ENCODE assay signal across 9 cellular contexts in genomic region chr16:3165111-3165822, GRCh38. TPM values are rescaled to one million over a fixed set of nuclear protein-coding genes. Genes with fewer than 3 reads are reported as not detected.
A peak's percentile ranks its signal among the peaks of the same experiment; 100 is the strongest.
DNase-seq lines count a peak whose midpoint lies in the region; ATAC-seq and TF ChIP-seq lines count a peak whose summit lies in the region.
"Had no signal": no experiment of that assay in that cellular context is flagged by ENCODE, and none has a peak within 500 bp of the region (broad histone marks: within the 10 kb centered on the region; RNA-seq: fewer than 3 reads in every experiment).

No MANE protein-coding gene starts in this region.

- H3K9me3 Mint-ChIP-seq in activated CD8-positive, alpha-beta memory T cell treated with anti-CD3 and anti-CD28 coated beads, Interleukin-2, amount 10 ng/mL, durations not matched to agents 7 days and 5 days (ENCODE audit: low read depth) = no peaks in the 10 kb centered on the region

- WGBS in hepatocyte (ENCODE audit: low lambda C conversion rate, missing lambda C conversion rate) = 77% methylated on average over 12 of the region's 12 CpGs
- WGBS in spleen, 5 donors = 80 to 91% (median 87%) methylated on average over 12 of the region's 12 CpGs

- no peak overlapping the region for H3K9ac ChIP-seq in SK-N-MC (ENCODE audit: insufficient read length)

- TF ChIP-seq CTCF in hepatocyte (IDR thresholded peaks at IDR 0.05; ENCODE audit: poor library complexity) = no peak
- TF ChIP-seq CTCF in spleen (IDR thresholded peaks at IDR 0.05 in 8 of 11, conservative IDR thresholded peaks at IDR 0.05 in 3 of 11) = no peak

- no peaks in the 10 kb centered on the region for H4K20me1 ChIP-seq in hepatocyte (ENCODE audit: insufficient read depth, poor library complexity, severe bottlenecking)

- H3K4me1 ChIP-seq in hepatocyte (ENCODE audit: insufficient read depth) (peaks cover 5% of the 10 kb centered on the region), spleen (peaks cover under 1 to 25% (median 11%) of the 10 kb centered on the region in 6 donors)

- no peaks in the 10 kb centered on the region for H3K9me2 ChIP-seq in hepatocyte (replicated peaks; ENCODE audit: insufficient read depth)

- H3K4me3 Mint-ChIP-seq in activated CD8-positive, alpha-beta memory T cell treated with anti-CD3 and anti-CD28 coated beads, Interleukin-2, amount 10 ng/mL, durations not matched to agents 7 days and 5 days = no peak overlapping the region

- H2AFZ ChIP-seq in hepatocyte = peak overlapping the region; percentile 83

- peaks cover 28% of the 10 kb centered on the region for H3K4me1 Mint-ChIP-seq in activated CD8-positive, alpha-beta memory T cell treated with anti-CD3 and anti-CD28 coated beads, Interleukin-2, amount 10 ng/mL, durations not matched to agents 7 days and 5 days

- no peaks in the 10 kb centered on the region for H3K79me2 ChIP-seq in hepatocyte

- no peaks in the 10 kb centered on the region for H3K36me3 Mint-ChIP-seq in activated CD8-positive, alpha-beta memory T cell treated with anti-CD3 and anti-CD28 coated beads, Interleukin-2, amount 10 ng/mL, durations not matched to agents 7 days and 5 days

- no peak for ATAC-seq in activated CD8-positive, alpha-beta memory T cell treated with anti-CD3 and anti-CD28 coated beads, Interleukin-2, amount 10 ng/mL, durations not matched to agents 7 days and 5 days
- no peak for ATAC-seq in GM21786 (IDR thresholded peaks at IDR 0.05; ENCODE audit: unreplicated experiment)
- ATAC-seq in HG02884 (IDR thresholded peaks at IDR 0.05; ENCODE audit: unreplicated experiment) = no peak
- ATAC-seq in GM21526 (IDR thresholded peaks at IDR 0.05; ENCODE audit: low FRiP score, unreplicated experiment) = no peak

- DNase-seq in activated CD8-positive, alpha-beta memory T cell treated with anti-CD3 and anti-CD28 coated beads, Interleukin-2, amount 10 ng/mL, durations not matched to agents 7 days and 5 days = no peak
- DNase-seq in activated CD8-positive, alpha-beta memory T cell treated with anti-CD3 and anti-CD28 coated beads for 24 hours = no peak
- DNase-seq in SK-N-MC (ENCODE audit: low read depth, low spot score) = no peak
- no peak for DNase-seq in hepatocyte (ENCODE audit: low spot score)
- peak; percentile 29 for DNase-seq in spleen

- no peak for TF ChIP-seq POLR2A in spleen (IDR thresholded peaks at IDR 0.05)

- H3K27ac ChIP-seq in SK-N-MC (no peak overlapping the region), hepatocyte (no peak overlapping the region), spleen (peak overlapping the region in 7 of 8 donors; percentile 42 to 78 (median 63))

- intact Hi-C loops in spleen (cut with DNase I; ENCODE audit: low total_unique reads) = loop anchor here (10.0 kb wide), 1 partner anchor 110 kb away; no protein-coding TSS in a partner anchor

- H3K9me3 ChIP-seq in SK-N-MC (ENCODE audit: low read depth, low read length) (no peaks in the 10 kb centered on the region), hepatocyte (ENCODE audit: low read depth) (no peaks in the 10 kb centered on the region), spleen (no peaks in the 10 kb centered on the region)

- H3K27me3 Mint-ChIP-seq in activated CD8-positive, alpha-beta memory T cell treated with anti-CD3 and anti-CD28 coated beads, Interleukin-2, amount 10 ng/mL, durations not matched to agents 7 days and 5 days = peaks cover 23% of the 10 kb centered on the region

- peak overlapping the region; percentile 49; the same call in 1 of the 2 replicates for H3K4me3 ChIP-seq in SK-N-MC
- H3K4me3 ChIP-seq in hepatocyte = no peak overlapping the region
- peak overlapping the region in 3 of 8 donors; percentile 6 to 58 (median 28) for H3K4me3 ChIP-seq in spleen

- H3K27me3 ChIP-seq in hepatocyte = peaks cover 24% of the 10 kb centered on the region
- H3K27me3 ChIP-seq in spleen (replicated peaks in 1 of 7) = peaks cover 5 to 40% (median 22%) of the 10 kb centered on the region in 7 donors

- CTCF ChIA-PET in activated CD8-positive, alpha-beta memory T cell treated with anti-CD3 and anti-CD28 coated beads, Interleukin-2, amount 10 ng/mL, durations not matched to agents 7 days and 5 days (lab: Charles Lee) = interaction anchor here (0.7 to 2.4 kb wide), 11 partner anchors 13 to 161 kb away, joined by 3 to 11 read pairs (median 6); partner anchors contain the start of gene OR1F1

- no peaks in the 10 kb centered on the region for H3K36me3 ChIP-seq in SK-N-MC (ENCODE audit: insufficient read depth, low read length)
- no peaks in the 10 kb centered on the region for H3K36me3 ChIP-seq in hepatocyte (replicated peaks; ENCODE audit: insufficient read depth, low read depth)
- H3K36me3 ChIP-seq in spleen = no peaks in the 10 kb centered on the region

- peak overlapping the region; percentile 49 for H3K27ac Mint-ChIP-seq in activated CD8-positive, alpha-beta memory T cell treated with anti-CD3 and anti-CD28 coated beads, Interleukin-2, amount 10 ng/mL, durations not matched to agents 7 days and 5 days

- peak overlapping the region; percentile 79 for H3K4me2 ChIP-seq in hepatocyte

RNA-seq across cellular contexts. Expression of gene OR1F1, which starts 22.7 kb away (rescaled TPM):
- not detected for total RNA-seq in activated CD8-positive, alpha-beta memory T cell treated with anti-CD3 and anti-CD28 coated beads, Interleukin-2, amount 10 ng/mL, durations not matched to agents 7 days and 5 days
- total RNA-seq in hepatocyte (not detected in 2 replicates), spleen (not detected)
- polyA plus RNA-seq in hepatocyte (0.61 TPM in 1 of 2 replicates, not detected in the other), spleen (not detected)
- total RNA-seq: M059J had no signal

RNA-seq across cellular contexts. Expression of gene ZNF213, which starts 30.4 kb away (rescaled TPM):
- 10 to 100 TPM; 10.6 to 12.3 TPM for total RNA-seq in activated CD8-positive, alpha-beta memory T cell treated with anti-CD3 and anti-CD28 coated beads, Interleukin-2, amount 10 ng/mL, durations not matched to agents 7 days and 5 days
- total RNA-seq in hepatocyte = 3.4 and 3.8 TPM in 2 replicates
- polyA plus RNA-seq in hepatocyte = 4.0 and 6.0 TPM in 2 replicates
- total RNA-seq in spleen = 10 to 100 TPM in 1 of 7 donors, 1 to 10 TPM in 6; 6.8 to 11.4 (median 7.9) TPM
- polyA plus RNA-seq in spleen = 1 to 10 TPM; 2.4 to 5.9 (median 2.9) TPM

RNA-seq across cellular contexts. Expression of gene ZNF205, which starts 52.9 kb away (rescaled TPM):
- not detected for total RNA-seq in activated CD8-positive, alpha-beta memory T cell treated with anti-CD3 and anti-CD28 coated beads, Interleukin-2, amount 10 ng/mL, durations not matched to agents 7 days and 5 days
- 10.0 and 12.3 TPM in 2 replicates for total RNA-seq in hepatocyte
- polyA plus RNA-seq in hepatocyte = 12.6 and 13.2 TPM in 2 replicates
- 10 to 100 TPM in 1 of 7 donors, 1 to 10 TPM in 6; 4.1 to 10.4 (median 5.3) TPM for total RNA-seq in spleen
- 10 to 100 TPM in 1 of 3 donors, 1 to 10 TPM in 2; 3.5 to 14.2 (median 6.9) TPM for polyA plus RNA-seq in spleen

Comparison
In these comparisons a context has a peak if more than half of its experiments do, and no peak if none do; other contexts are left out.
1. H3K27ac ChIP-seq: peak in spleen (7 of 8); none in SK-N-MC (single experiment) and hepatocyte (single experiment).
2. RNA of gene ZNF205, which starts 52.9 kb away (total RNA-seq): 10.0 to 12.3 TPM in hepatocyte and 4.1 to 10.4 TPM in spleen; not detected in activated CD8-positive, alpha-beta memory T cell treated with anti-CD3 and anti-CD28 coated beads, Interleukin-2, amount 10 ng/mL, durations not matched to agents 7 days and 5 days; every median in the first group is over 4 times any median in the second.